8 cellular contexts compared by ENCODE assay signal in genomic region chr3:122415104-122415744, GRCh38. TPM values are rescaled to one million over a fixed set of nuclear protein-coding genes. Genes with fewer than 3 reads are reported as not detected.
DNase-seq lines count a peak whose midpoint lies in the region; ATAC-seq and TF ChIP-seq lines count a peak whose summit lies in the region.

No MANE protein-coding gene starts in this region.

- no peaks in the 10 kb centered on the region for H3K27me3 ChIP-seq in lower lobe of right lung (ENCODE audit: low read depth)
- H3K27me3 ChIP-seq in stomach, result no peaks in the 10 kb centered on the region

- H3K9me3 ChIP-seq in lower lobe of right lung (no peaks in the 10 kb centered on the region), stomach (no peaks in the 10 kb centered on the region)

- ATAC-seq in HG03066 (IDR thresholded peaks at IDR 0.05; ENCODE audit: low read depth, unreplicated experiment), result peak; percentile 58
- peak; percentile 87 to 89 for ATAC-seq in lower lobe of right lung

- intact Hi-C loops in lower lobe of right lung (cut with DNase I), result no loop called here
- intact Hi-C loops in stomach (cut with DNase I; ENCODE audit: low total_unique reads), result no loop called here

- TF ChIP-seq EP300 in stomach (IDR thresholded peaks at IDR 0.05), result no peak

- TF ChIP-seq CTCF in lower lobe of right lung (IDR thresholded peaks at IDR 0.05) (no peak), stomach (IDR thresholded peaks at IDR 0.05) (no peak)

- H3K27ac ChIP-seq in lower lobe of right lung, result peak overlapping the region; percentile 85
- H3K27ac ChIP-seq in stomach, result peak overlapping the region; percentile 88 to 91 (median 91)

- H3K4me3 ChIP-seq in lower lobe of right lung, result peak overlapping the region; percentile 78
- H3K4me3 ChIP-seq in stomach, result peak overlapping the region; percentile 57 to 81 (median 62)

- no peak for TF ChIP-seq POLR2A in stomach (IDR thresholded peaks at IDR 0.05)

- 20 to 22% (median 20%) methylated on average over 10 of the region's 10 CpGs for WGBS in stomach, 5 donors

- peaks cover 34% of the 10 kb centered on the region for H3K4me1 ChIP-seq in lower lobe of right lung
- peaks cover 17 to 51% (median 37%) of the 10 kb centered on the region in 4 donors for H3K4me1 ChIP-seq in stomach

- DNase-seq in activated CD4-positive, CD25-positive, alpha-beta regulatory T cell treated with anti-CD3 and anti-CD28 coated beads, Interleukin-2, amount 50 U/mL, for 16 hours (ENCODE audit: low read depth, low spot score), result peak; percentile 2
- no peak for DNase-seq in activated CD4-positive, CD25-positive, alpha-beta regulatory T cell (lab: John Stamatoyannopoulos, UW)
- peak; percentile 21 for DNase-seq in T follicular helper cell (ENCODE audit: low read depth)
- DNase-seq in dedifferentiated amniotic fluid mesenchymal stem cell (ENCODE audit: extremely low spot score), result peak; percentile 40
- DNase-seq in lower lobe of right lung, result no peak
- DNase-seq in stomach, result peak; percentile 57
- no peak for DNase-seq in COLO668 (lab: John Stamatoyannopoulos, UW; ENCODE audit: unreplicated experiment)

- peaks cover 38% of the 10 kb centered on the region for H3K36me3 ChIP-seq in lower lobe of right lung
- peaks cover 2 to 26% (median 19%) of the 10 kb centered on the region in 4 donors for H3K36me3 ChIP-seq in stomach

RNA-seq across cellular contexts. Expression of gene WDR5B, which starts 0.6 kb away (rescaled TPM):
- total RNA-seq in lower lobe of right lung (6.4 TPM), stomach (1 to 10 TPM in 2 of 5 donors, under 1 TPM in 2, not detected in 1; under 0.01 to 4.6 (median 1.0) TPM)
- polyA plus RNA-seq in stomach, result 1 to 10 TPM; 1.7 to 4.0 (median 1.9) TPM

RNA-seq across cellular contexts. Expression of gene FAM162A, which starts 31.2 kb away (rescaled TPM):
- 24.3 TPM for total RNA-seq in lower lobe of right lung
- 100 to 1,000 TPM in 1 of 5 donors, 10 to 100 TPM in 4; 21.0 to 137 (median 25.8) TPM for total RNA-seq in stomach
- polyA plus RNA-seq in stomach, result 100 to 1,000 TPM in 1 of 3 donors, 10 to 100 TPM in 2; 69.0 to 102 (median 69.5) TPM

RNA-seq across cellular contexts. Expression of gene MIX23, which starts 32.2 kb away (rescaled TPM):
- total RNA-seq in lower lobe of right lung (18.3 TPM), stomach (10 to 100 TPM in 3 of 5 donors, 1 to 10 TPM in 2; 3.5 to 44.3 (median 30.4) TPM)
- 10 to 100 TPM; 30.5 to 35.6 (median 35.5) TPM for polyA plus RNA-seq in stomach

Comparison
In these comparisons a context has a peak if more than half of its experiments do, and no peak if none do; other contexts are left out.
1. DNase-seq: peak in activated CD4-positive, CD25-positive, alpha-beta regulatory T cell treated with anti-CD3 and anti-CD28 coated beads, Interleukin-2, amount 50 U/mL, for 16 hours (single experiment), T follicular helper cell (single experiment), dedifferentiated amniotic fluid mesenchymal stem cell (single experiment) and stomach (single experiment); none in activated CD4-positive, CD25-positive, alpha-beta regulatory T cell (0 of 4), lower lobe of right lung (single experiment) and COLO668 (single experiment).